Comparison of ENCODE assay signal across 31 cellular contexts in the genomic region with DNA sequence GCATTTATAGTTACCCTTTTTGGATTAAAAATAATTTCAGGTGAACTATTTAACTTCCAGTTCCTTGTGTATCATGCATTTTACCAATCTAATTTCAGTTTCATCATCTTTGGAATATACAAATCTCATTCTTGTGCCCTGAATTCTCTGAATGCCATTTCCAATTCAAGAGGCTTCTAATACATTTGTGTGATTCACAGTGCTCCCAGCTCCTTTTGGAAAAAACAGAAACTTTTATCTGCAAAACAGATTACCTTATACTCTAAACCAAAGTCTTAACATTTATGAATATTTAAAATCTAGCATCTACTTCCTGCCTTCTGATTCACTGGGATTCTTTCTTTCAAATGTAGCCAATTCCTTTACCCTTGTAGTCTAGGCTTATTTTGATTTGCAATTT.
"Had no signal": no experiment of that assay in that cellular context is flagged by ENCODE, and none has a peak within 500 bp of the region (broad histone marks: within the 10 kb centered on the region; RNA-seq: fewer than 3 reads in every experiment).

No MANE protein-coding gene starts in this region.

- H3K36me3 ChIP-seq: brain microvascular endothelial cell, pancreas, prostate gland, stomach, thyroid gland, upper lobe of left lung, vagina had no signal

- H3K4me3 ChIP-seq: coronary artery, pancreas, prostate gland, stomach, thyroid gland, upper lobe of left lung, vagina had no signal

- H3K27me3 ChIP-seq: brain microvascular endothelial cell, pancreas, stomach, thyroid gland, upper lobe of left lung, vagina had no signal

- H3K9me3 ChIP-seq: pancreas, prostate gland, stomach, thyroid gland, upper lobe of left lung, vagina had no signal

- ATAC-seq: activated naive CD8-positive, alpha-beta T cell treated with anti-CD3 and anti-CD28 coated beads, Interleukin-2, amount 50 U/mL, for 24 hours; activated T-helper 17 cell treated with anti-CD3 and anti-CD28 coated beads, Interleukin-2, amount 50 U/mL, for 72 hours; effector memory CD8-positive, alpha-beta T cell; sciatic nerve; stimulated activated memory B cell treated with anti-CD40 and anti-IgM and Interleukin-4, amounts not matched to agents 10 μg/mL and 1 μg/mL and 100 μg/mL, for 72 hours had no signal

- H3K4me1 ChIP-seq: prostate gland, stomach, thyroid gland, upper lobe of left lung, vagina had no signal

- H3K27ac ChIP-seq: brain microvascular endothelial cell, coronary artery, pancreas, prostate gland, thyroid gland, upper lobe of left lung, vagina had no signal

- DNase-seq: activated CD4-positive, alpha-beta T cell treated with anti-CD3 and anti-CD28 coated beads for 48 hours; activated CD4-positive, alpha-beta T cell treated with anti-CD3 and anti-CD28 coated beads, Interleukin-2, amount 50 U/mL, for 48 hours; activated CD4-positive, CD25-positive, alpha-beta regulatory T cell; activated CD8-positive, alpha-beta memory T cell treated with anti-CD3 and anti-CD28 coated beads, Interleukin-2, amount 50 U/mL, for 4 hours; activated naive CD8-positive, alpha-beta T cell treated with anti-CD3 and anti-CD28 coated beads, Interleukin-2, amount 50 U/mL, for 24 hours; activated T-cell treated with anti-CD3 and anti-CD28 coated beads, Interleukin-2, amount 50 U/mL, for 24 hours; aorta; brain microvascular endothelial cell; effector memory CD8-positive, alpha-beta T cell; erythroblast; foreskin fibroblast; head of caudate nucleus; hippocampal formation; naive B cell; nephron progenitor cell; pancreas; retina; small intestine; stimulated activated CD4-positive, alpha-beta T cell treated with anti-CD3 and anti-CD28 coated beads, Interleukin-1b, Interleukin-23, amount 100 ng/mL, for 48 hours; stimulated activated CD4-positive, alpha-beta T cell treated with anti-CD3 and anti-CD28 coated beads, Interleukin-4, amount 100 ng/mL, for 4 hours; stimulated activated CD8-positive, alpha-beta memory T cell treated with anti-CD3 and anti-CD28 coated beads, Interleukin-4, amount 100 ng/mL, for 48 hours; stomach; T-helper 1 cell; thyroid gland; upper lobe of left lung had no signal
